Comparison of ENCODE assay signal across 27 cellular contexts in genomic region chr14:62602712-62603111, GRCh38.
"Had no signal": no experiment of that assay in that cellular context is flagged by ENCODE, and none has a peak within 500 bp of the region (broad histone marks: within the 10 kb centered on the region; RNA-seq: fewer than 3 reads in every experiment).

No MANE protein-coding gene starts in this region.

- H3K27me3 Mint-ChIP-seq: dendritic cell treated with granulocyte-macrophage colony-stimulating factor and Interleukin-4, amounts not matched to agents 40 ng/mL and 50 ng/mL, for 4 days; effector memory CD8-positive, alpha-beta T cell had no signal

- H3K4me3 Mint-ChIP-seq: dendritic cell treated with granulocyte-macrophage colony-stimulating factor and Interleukin-4, amounts not matched to agents 40 ng/mL and 50 ng/mL, for 4 days; effector memory CD8-positive, alpha-beta T cell; endodermal cell had no signal

- H3K9me3 ChIP-seq: colonic mucosa, esophagus muscularis mucosa, esophagus squamous epithelium, gastrocnemius medialis, gastroesophageal sphincter had no signal

- H3K27ac ChIP-seq: colonic mucosa, coronary artery, dorsolateral prefrontal cortex, epithelial cell of prostate, esophagus muscularis mucosa, esophagus squamous epithelium, foreskin keratinocyte, gastrocnemius medialis, gastroesophageal sphincter, heart left ventricle, heart right ventricle had no signal

- H3K27ac Mint-ChIP-seq: dendritic cell treated with granulocyte-macrophage colony-stimulating factor and Interleukin-4, amounts not matched to agents 40 ng/mL and 50 ng/mL, for 4 days; effector memory CD8-positive, alpha-beta T cell; endodermal cell had no signal

- H3K4me3 ChIP-seq: colonic mucosa, coronary artery, dorsolateral prefrontal cortex, esophagus muscularis mucosa, esophagus squamous epithelium, gastrocnemius medialis, gastroesophageal sphincter, heart left ventricle, heart right ventricle had no signal

- H3K27me3 ChIP-seq: colonic mucosa, dorsolateral prefrontal cortex, esophagus muscularis mucosa, esophagus squamous epithelium, foreskin keratinocyte, gastrocnemius medialis, gastroesophageal sphincter, heart left ventricle, heart right ventricle had no signal

- ATAC-seq: effector memory CD8-positive, alpha-beta T cell; esophagus mucosa; foreskin keratinocyte; gastrocnemius medialis; gastroesophageal sphincter; heart left ventricle; heart right ventricle had no signal

- H3K36me3 ChIP-seq: colonic mucosa, esophagus muscularis mucosa, esophagus squamous epithelium, gastrocnemius medialis, gastroesophageal sphincter, heart left ventricle, heart right ventricle had no signal

- DNase-seq: colonic mucosa; cortex of kidney; dermis blood vessel endothelial cell; dorsolateral prefrontal cortex; effector CD4-positive, alpha-beta T cell; effector CD8-positive, alpha-beta T cell; effector memory CD4-positive, alpha-beta T cell; effector memory CD8-positive, alpha-beta T cell; endodermal cell; erythroblast; esophagus squamous epithelium; foreskin fibroblast; foreskin keratinocyte; foreskin melanocyte; gastrocnemius medialis; glutamatergic neuron; head of caudate nucleus; heart left ventricle; heart right ventricle had no signal

- H3K4me1 ChIP-seq: colonic mucosa, esophagus muscularis mucosa, esophagus squamous epithelium, gastrocnemius medialis, heart left ventricle, heart right ventricle had no signal

- FAIRE-seq: endometrium, endothelial cell of umbilical vein had no signal
